1 cellular context compared by ENCODE assay signal in the genomic region with DNA sequence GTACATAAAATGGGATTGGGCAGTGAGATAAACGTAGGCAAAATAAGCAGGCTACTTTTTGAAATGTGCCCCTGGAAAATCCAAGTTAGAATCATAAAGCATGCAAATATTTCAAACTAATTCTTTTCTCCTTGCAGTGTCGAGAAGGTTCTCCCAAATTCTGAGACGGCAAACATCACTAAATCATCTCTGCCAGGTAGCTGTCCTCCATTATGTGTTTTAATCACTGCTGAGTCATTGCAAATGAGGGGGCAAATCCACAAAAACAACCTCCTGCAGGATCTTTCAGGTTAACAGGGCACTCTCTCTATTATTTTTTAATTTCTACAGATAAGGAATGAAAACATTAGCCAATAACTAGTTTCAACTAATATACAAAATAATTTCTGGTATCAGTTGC.
TF ChIP-seq lines count a peak whose summit lies in the region.

No MANE protein-coding gene starts in this region.

TF ChIP-seq in K562, 482 proteins besides CTCF, POLR2A, EP300 and RAD21:
- TF ChIP-seq, protein P1, sequence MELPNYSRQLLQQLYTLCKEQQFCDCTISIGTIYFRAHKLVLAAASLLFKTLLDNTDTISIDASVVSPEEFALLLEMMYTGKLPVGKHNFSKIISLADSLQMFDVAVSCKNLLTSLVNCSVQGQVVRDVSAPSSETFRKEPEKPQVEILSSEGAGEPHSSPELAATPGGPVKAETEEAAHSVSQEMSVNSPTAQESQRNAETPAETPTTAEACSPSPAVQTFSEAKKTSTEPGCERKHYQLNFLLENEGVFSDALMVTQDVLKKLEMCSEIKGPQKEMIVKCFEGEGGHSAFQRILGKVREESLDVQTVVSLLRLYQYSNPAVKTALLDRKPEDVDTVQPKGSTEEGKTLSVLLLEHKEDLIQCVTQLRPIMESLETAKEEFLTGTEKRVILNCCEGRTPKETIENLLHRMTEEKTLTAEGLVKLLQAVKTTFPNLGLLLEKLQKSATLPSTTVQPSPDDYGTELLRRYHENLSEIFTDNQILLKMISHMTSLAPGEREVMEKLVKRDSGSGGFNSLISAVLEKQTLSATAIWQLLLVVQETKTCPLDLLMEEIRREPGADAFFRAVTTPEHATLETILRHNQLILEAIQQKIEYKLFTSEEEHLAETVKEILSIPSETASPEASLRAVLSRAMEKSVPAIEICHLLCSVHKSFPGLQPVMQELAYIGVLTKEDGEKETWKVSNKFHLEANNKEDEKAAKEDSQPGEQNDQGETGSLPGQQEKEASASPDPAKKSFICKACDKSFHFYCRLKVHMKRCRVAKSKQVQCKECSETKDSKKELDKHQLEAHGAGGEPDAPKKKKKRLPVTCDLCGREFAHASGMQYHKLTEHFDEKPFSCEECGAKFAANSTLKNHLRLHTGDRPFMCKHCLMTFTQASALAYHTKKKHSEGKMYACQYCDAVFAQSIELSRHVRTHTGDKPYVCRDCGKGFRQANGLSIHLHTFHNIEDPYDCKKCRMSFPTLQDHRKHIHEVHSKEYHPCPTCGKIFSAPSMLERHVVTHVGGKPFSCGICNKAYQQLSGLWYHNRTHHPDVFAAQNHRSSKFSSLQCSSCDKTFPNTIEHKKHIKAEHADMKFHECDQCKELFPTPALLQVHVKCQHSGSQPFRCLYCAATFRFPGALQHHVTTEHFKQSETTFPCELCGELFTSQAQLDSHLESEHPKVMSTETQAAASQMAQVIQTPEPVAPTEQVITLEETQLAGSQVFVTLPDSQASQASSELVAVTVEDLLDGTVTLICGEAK (IDR thresholded peaks at IDR 0.05) = no peak
- TF ChIP-seq, protein P1 (CRISPR knock-in tag; IDR thresholded peaks at IDR 0.05) = no peak
- TF ChIP-seq, protein P2, sequence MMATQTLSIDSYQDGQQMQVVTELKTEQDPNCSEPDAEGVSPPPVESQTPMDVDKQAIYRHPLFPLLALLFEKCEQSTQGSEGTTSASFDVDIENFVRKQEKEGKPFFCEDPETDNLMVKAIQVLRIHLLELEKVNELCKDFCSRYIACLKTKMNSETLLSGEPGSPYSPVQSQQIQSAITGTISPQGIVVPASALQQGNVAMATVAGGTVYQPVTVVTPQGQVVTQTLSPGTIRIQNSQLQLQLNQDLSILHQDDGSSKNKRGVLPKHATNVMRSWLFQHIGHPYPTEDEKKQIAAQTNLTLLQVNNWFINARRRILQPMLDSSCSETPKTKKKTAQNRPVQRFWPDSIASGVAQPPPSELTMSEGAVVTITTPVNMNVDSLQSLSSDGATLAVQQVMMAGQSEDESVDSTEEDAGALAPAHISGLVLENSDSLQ (IDR thresholded peaks at IDR 0.05) = peak; percentile 22; the same call in 1 of the 2 replicates
- no peak for TF ChIP-seq NFIC (IDR thresholded peaks at IDR 0.05)
- TF ChIP-seq GATAD2B (IDR thresholded peaks at IDR 0.05; ENCODE audit: borderline replicate concordance) = no peak
- TF ChIP-seq MAFG (tag; conservative IDR thresholded peaks at IDR 0.05) = 0 out of 2 replicates have a peak, but pooled peaks have one; percentile 55
- no peak for TF ChIP-seq DPF2 (IDR thresholded peaks at IDR 0.05)
- TF ChIP-seq ZNF644 (tag; IDR thresholded peaks at IDR 0.05; ENCODE audit: low read depth) = no peak
- TF ChIP-seq, protein P3, sequence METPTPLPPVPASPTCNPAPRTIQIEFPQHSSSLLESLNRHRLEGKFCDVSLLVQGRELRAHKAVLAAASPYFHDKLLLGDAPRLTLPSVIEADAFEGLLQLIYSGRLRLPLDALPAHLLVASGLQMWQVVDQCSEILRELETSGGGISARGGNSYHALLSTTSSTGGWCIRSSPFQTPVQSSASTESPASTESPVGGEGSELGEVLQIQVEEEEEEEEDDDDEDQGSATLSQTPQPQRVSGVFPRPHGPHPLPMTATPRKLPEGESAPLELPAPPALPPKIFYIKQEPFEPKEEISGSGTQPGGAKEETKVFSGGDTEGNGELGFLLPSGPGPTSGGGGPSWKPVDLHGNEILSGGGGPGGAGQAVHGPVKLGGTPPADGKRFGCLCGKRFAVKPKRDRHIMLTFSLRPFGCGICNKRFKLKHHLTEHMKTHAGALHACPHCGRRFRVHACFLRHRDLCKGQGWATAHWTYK (CRISPR knock-in tag; IDR thresholded peaks at IDR 0.05) = no peak
- TF ChIP-seq, protein P4, sequence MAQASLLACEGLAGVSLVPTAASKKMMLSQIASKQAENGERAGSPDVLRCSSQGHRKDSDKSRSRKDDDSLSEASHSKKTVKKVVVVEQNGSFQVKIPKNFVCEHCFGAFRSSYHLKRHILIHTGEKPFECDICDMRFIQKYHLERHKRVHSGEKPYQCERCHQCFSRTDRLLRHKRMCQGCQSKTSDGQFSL (CRISPR knock-in tag; IDR thresholded peaks at IDR 0.05) = no peak
- TF ChIP-seq, protein P4 (tag; IDR thresholded peaks at IDR 0.05) = no peak
- TF ChIP-seq, protein P5, sequence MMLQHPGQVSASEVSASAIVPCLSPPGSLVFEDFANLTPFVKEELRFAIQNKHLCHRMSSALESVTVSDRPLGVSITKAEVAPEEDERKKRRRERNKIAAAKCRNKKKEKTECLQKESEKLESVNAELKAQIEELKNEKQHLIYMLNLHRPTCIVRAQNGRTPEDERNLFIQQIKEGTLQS (IDR thresholded peaks at IDR 0.05) = no peak
- TF ChIP-seq, protein P5 (CRISPR knock-in tag; conservative IDR thresholded peaks at IDR 0.05) = no peak
- TF ChIP-seq, protein P6, sequence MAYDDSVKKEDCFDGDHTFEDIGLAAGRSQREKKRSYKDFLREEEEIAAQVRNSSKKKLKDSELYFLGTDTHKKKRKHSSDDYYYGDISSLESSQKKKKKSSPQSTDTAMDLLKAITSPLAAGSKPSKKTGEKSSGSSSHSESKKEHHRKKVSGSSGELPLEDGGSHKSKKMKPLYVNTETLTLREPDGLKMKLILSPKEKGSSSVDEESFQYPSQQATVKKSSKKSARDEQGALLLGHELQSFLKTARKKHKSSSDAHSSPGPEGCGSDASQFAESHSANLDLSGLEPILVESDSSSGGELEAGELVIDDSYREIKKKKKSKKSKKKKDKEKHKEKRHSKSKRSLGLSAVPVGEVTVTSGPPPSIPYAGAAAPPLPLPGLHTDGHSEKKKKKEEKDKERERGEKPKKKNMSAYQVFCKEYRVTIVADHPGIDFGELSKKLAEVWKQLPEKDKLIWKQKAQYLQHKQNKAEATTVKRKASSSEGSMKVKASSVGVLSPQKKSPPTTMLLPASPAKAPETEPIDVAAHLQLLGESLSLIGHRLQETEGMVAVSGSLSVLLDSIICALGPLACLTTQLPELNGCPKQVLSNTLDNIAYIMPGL (CRISPR knock-in tag; IDR thresholded peaks at IDR 0.05) = no peak
- TF ChIP-seq, protein P7, sequence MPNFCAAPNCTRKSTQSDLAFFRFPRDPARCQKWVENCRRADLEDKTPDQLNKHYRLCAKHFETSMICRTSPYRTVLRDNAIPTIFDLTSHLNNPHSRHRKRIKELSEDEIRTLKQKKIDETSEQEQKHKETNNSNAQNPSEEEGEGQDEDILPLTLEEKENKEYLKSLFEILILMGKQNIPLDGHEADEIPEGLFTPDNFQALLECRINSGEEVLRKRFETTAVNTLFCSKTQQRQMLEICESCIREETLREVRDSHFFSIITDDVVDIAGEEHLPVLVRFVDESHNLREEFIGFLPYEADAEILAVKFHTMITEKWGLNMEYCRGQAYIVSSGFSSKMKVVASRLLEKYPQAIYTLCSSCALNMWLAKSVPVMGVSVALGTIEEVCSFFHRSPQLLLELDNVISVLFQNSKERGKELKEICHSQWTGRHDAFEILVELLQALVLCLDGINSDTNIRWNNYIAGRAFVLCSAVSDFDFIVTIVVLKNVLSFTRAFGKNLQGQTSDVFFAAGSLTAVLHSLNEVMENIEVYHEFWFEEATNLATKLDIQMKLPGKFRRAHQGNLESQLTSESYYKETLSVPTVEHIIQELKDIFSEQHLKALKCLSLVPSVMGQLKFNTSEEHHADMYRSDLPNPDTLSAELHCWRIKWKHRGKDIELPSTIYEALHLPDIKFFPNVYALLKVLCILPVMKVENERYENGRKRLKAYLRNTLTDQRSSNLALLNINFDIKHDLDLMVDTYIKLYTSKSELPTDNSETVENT (CRISPR knock-in tag; IDR thresholded peaks at IDR 0.05) = no peak
- no peak for TF ChIP-seq GTF2A2 (tag; IDR thresholded peaks at IDR 0.05)
- TF ChIP-seq KAT8 (IDR thresholded peaks at IDR 0.05; ENCODE audit: low read depth) = no peak
- TF ChIP-seq HDAC2 (IDR thresholded peaks at IDR 0.05) = no peak
- TF ChIP-seq ZNF316 (IDR thresholded peaks at IDR 0.05) = peak; percentile 19; the same call in 1 of the 2 replicates
- TF ChIP-seq CSDE1 (IDR thresholded peaks at IDR 0.05) = no peak
- peak; percentile 64 for TF ChIP-seq NFE2 (IDR thresholded peaks at IDR 0.05; ENCODE audit: low read depth)
- peak; percentile 24; the same call in 1 of the 2 replicates for TF ChIP-seq NFE2L1 (tag; IDR thresholded peaks at IDR 0.05; ENCODE audit: borderline replicate concordance, low read depth)
- TF ChIP-seq C11orf30 (IDR thresholded peaks at IDR 0.05; ENCODE audit: low read depth) = peak; percentile 26; the same call in 1 of the 2 replicates
- TF ChIP-seq ZEB2 (IDR thresholded peaks at IDR 0.05) = no peak
- peak; percentile 61 for TF ChIP-seq MEIS2 (IDR thresholded peaks at IDR 0.05; ENCODE audit: partially characterized antibody)
- no peak for TF ChIP-seq PHF8 (IDR thresholded peaks at IDR 0.05; ENCODE audit: borderline replicate concordance, low read length)
